ENCODE assay signal across 15 cellular contexts in the genomic region with DNA sequence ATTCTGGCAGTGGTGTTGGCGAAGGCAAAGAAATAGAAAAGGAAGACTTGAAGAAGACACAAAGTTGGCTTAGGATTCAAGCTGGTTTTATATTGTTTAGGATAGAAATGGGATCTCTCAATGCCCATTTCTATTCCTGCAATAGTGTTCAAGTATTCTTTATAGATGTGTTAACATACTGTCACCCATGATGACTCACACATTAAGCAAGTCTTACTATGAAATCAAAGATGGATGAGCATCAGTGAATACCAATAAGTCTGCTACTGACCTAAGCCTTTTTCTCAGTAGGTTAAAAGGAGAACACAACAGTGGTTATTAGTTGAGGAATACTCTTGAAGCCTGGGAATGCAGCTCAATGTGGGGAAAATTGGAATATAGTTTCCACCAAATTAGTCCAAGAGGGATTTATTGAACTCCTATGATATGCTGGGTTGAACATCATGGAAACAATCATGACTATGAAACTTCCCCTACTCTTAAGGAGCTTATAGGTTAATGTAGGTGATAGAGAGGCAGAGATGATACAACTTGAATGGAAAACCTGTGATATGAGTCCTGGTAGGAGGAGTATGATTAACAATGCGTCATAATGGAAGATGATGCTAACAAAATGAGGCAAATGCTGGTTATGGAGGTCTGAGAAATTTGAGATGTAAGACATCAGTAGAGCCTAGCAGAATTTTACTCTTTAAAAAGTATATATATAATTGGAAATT.
"Had no signal": no experiment of that assay in that cellular context is flagged by ENCODE, and none has a peak within 500 bp of the region (broad histone marks: within the 10 kb centered on the region; RNA-seq: fewer than 3 reads in every experiment).

No MANE protein-coding gene starts in this region.

- H3K4me3 Mint-ChIP-seq: activated CD4-positive, alpha-beta memory T cell treated with anti-CD3 and anti-CD28 coated beads for 36 hours; activated naive CD4-positive, alpha-beta T cell treated with anti-CD3 and anti-CD28 coated beads for 36 hours; activated T-helper 1 cell treated with anti-CD3 and anti-CD28 coated beads, Interleukin-12 subunit alpha, Interleukin-12 subunit beta, Interleukin-2, Interleukin-4 antibody, amounts not matched to agents 30 ng/mL and 10 ng/mL and 1 ng/mL, durations not matched to agents 14 hours and 24 hours and 36 hours; endodermal cell; nephron had no signal

- H3K4me1 Mint-ChIP-seq: nephron had no signal

- H3K27ac Mint-ChIP-seq: activated CD4-positive, alpha-beta memory T cell treated with anti-CD3 and anti-CD28 coated beads for 36 hours; activated naive CD4-positive, alpha-beta T cell treated with anti-CD3 and anti-CD28 coated beads for 36 hours; activated T-helper 1 cell treated with anti-CD3 and anti-CD28 coated beads, Interleukin-12 subunit alpha, Interleukin-12 subunit beta, Interleukin-2, Interleukin-4 antibody, amounts not matched to agents 30 ng/mL and 10 ng/mL and 1 ng/mL, durations not matched to agents 14 hours and 24 hours and 36 hours; endodermal cell; nephron had no signal

- H2AFZ ChIP-seq: parathyroid adenoma had no signal

- H3K79me2 ChIP-seq: parathyroid adenoma had no signal

- H3K36me3 Mint-ChIP-seq: activated CD4-positive, alpha-beta memory T cell treated with anti-CD3 and anti-CD28 coated beads for 36 hours had no signal

- H3K9me3 Mint-ChIP-seq: activated CD4-positive, alpha-beta memory T cell treated with anti-CD3 and anti-CD28 coated beads for 36 hours; activated naive CD4-positive, alpha-beta T cell treated with anti-CD3 and anti-CD28 coated beads for 36 hours; activated T-helper 1 cell treated with anti-CD3 and anti-CD28 coated beads, Interleukin-12 subunit alpha, Interleukin-12 subunit beta, Interleukin-2, Interleukin-4 antibody, amounts not matched to agents 30 ng/mL and 10 ng/mL and 1 ng/mL, durations not matched to agents 14 hours and 24 hours and 36 hours; nephron had no signal

- ATAC-seq: left lobe of liver, sciatic nerve had no signal

- H3K27ac ChIP-seq: parathyroid adenoma had no signal

- H3K9ac ChIP-seq: parathyroid adenoma had no signal

- H3K4me3 ChIP-seq: smooth muscle cell had no signal

- H3K4me1 ChIP-seq: parathyroid adenoma had no signal

- DNase-seq: activated CD4-positive, alpha-beta memory T cell treated with anti-CD3 and anti-CD28 coated beads for 36 hours; activated naive CD4-positive, alpha-beta T cell treated with anti-CD3 and anti-CD28 coated beads for 36 hours; amniotic stem cell; central memory CD4-positive, alpha-beta T cell; endodermal cell; hypothalamus; midbrain; stimulated activated CD4-positive, alpha-beta T cell treated with anti-CD3 and anti-CD28 coated beads, Interleukin-4, amount 100 ng/mL, for 1 hour; SW 1271 had no signal

- H3K4me2 ChIP-seq: smooth muscle cell had no signal
